21 cellular contexts compared by ENCODE assay signal in genomic region chr10:111524134-111524533, GRCh38.
DNase-seq lines count a peak whose midpoint lies in the region; ATAC-seq, FAIRE-seq and TF ChIP-seq lines count a peak whose summit lies in the region.
"Had no signal": no experiment of that assay in that cellular context is flagged by ENCODE, and none has a peak within 500 bp of the region (broad histone marks: within the 10 kb centered on the region; RNA-seq: fewer than 3 reads in every experiment).

No MANE protein-coding gene starts in this region.

- H3K79me2 ChIP-seq in HepG2 (ENCODE audit: insufficient read depth, low read length), result no peaks in the 10 kb centered on the region

- ATAC-seq in right lobe of liver, result peak in 3 of 4 donors; percentile 33 to 81 (median 43)
- no peak for ATAC-seq in HepG2
- peak; percentile 61 for ATAC-seq in left lobe of liver
- ATAC-seq: A549; CD8-positive, alpha-beta T cell had no signal

- H3K4me3 ChIP-seq in right lobe of liver, result no peak overlapping the region
- H3K4me3 ChIP-seq in HepG2 (replicated peaks in 1 of 3; ENCODE audit: insufficient read depth in 1 of 3, low read depth in 2 of 3, low read length in 3 of 3), result no peak overlapping the region
- no peak overlapping the region for H3K4me3 ChIP-seq in tibial nerve
- H3K4me3 ChIP-seq: A549; BLaER1 treated with 17β-estradiol and CSF1 and Interleukin-3, amounts not matched to agents 10 nM and 100 nM had no signal

- H3K27ac ChIP-seq in right lobe of liver, result no peak overlapping the region
- H3K27ac ChIP-seq in HepG2 (ENCODE audit: extremely low read length, insufficient read depth, low read length), result no peak overlapping the region
- no peak overlapping the region for H3K27ac ChIP-seq in tibial nerve
- H3K27ac ChIP-seq: 22Rv1; A549; BLaER1 treated with 17β-estradiol and CSF1 and Interleukin-3, amounts not matched to agents 10 nM and 100 nM; C4-2B had no signal

- no peaks in the 10 kb centered on the region for H4K20me1 ChIP-seq in HepG2 (ENCODE audit: insufficient read depth, low read length)
- H4K20me1 ChIP-seq: BLaER1 treated with 17β-estradiol and CSF1 and Interleukin-3, amounts not matched to agents 10 nM and 100 nM had no signal

- no peaks in the 10 kb centered on the region for H3K27me3 ChIP-seq in right lobe of liver
- H3K27me3 ChIP-seq in HepG2 (ENCODE audit: control insufficient read depth in 1 of 2, insufficient read depth in 2 of 2, low read length in 2 of 2), result no peaks in the 10 kb centered on the region; a peak in 1 of 5 replicates
- H3K27me3 ChIP-seq in tibial nerve, result no peaks in the 10 kb centered on the region
- H3K27me3 ChIP-seq: BLaER1 treated with 17β-estradiol and CSF1 and Interleukin-3, amounts not matched to agents 10 nM and 100 nM had no signal

- in situ Hi-C loops in HepG2 (cut with HindIII; ENCODE audit: extremely low pct_ligation_motif_present, low pct_unique_long_range_greater_than_20kb), result no loop called here

- POLR2A ChIA-PET in HepG2 (lab: Yijun Ruan, JAX), result no interaction called here

- H3K9me3 ChIP-seq in right lobe of liver (no peaks in the 10 kb centered on the region), HepG2 (ENCODE audit: low read length) (no peaks in the 10 kb centered on the region), tibial nerve (no peaks in the 10 kb centered on the region)
- H3K9me3 ChIP-seq: A549; BLaER1 treated with 17β-estradiol and CSF1 and Interleukin-3, amounts not matched to agents 10 nM and 100 nM; Caco-2 had no signal

- DNase-seq in right lobe of liver, result no peak
- no peak for DNase-seq in HepG2 (ENCODE audit: low spot score)
- peak; percentile 14 for DNase-seq in OCI-M1 (lab: John Stamatoyannopoulos, UW)
- no peak for DNase-seq in left lobe of liver (ENCODE audit: low spot score)
- no peak for DNase-seq in tibial nerve (ENCODE audit: low spot score in 2 of 2)
- DNase-seq in NCI-H1105 (lab: John Stamatoyannopoulos, UW), result no peak
- DNase-seq: AML-193; Caco-2; Calu3; CD4-positive, alpha-beta T cell; CD8-positive, alpha-beta T cell; DMS79 treated with DMSO at 0.1 percent for 48 hours; GF-D8 had no signal

- FAIRE-seq in HepG2 (lab: Jason Lieb, UNC), result no peak
- FAIRE-seq: A549, D721Med, G401.6, GM12891, GM19239 had no signal

- TF ChIP-seq CTCF in right lobe of liver (IDR thresholded peaks at IDR 0.05), result no peak
- no peak for TF ChIP-seq CTCF in HepG2 (CRISPR knock-in tag; IDR thresholded peaks at IDR 0.05)
- TF ChIP-seq CTCF in tibial nerve (IDR thresholded peaks at IDR 0.05), result no peak

- intact Hi-C loops in right lobe of liver (cut with DNase I), result no loop called here
- intact Hi-C loops in HepG2 (cut with micrococcal nuclease; ENCODE audit: unreplicated experiment), result no loop called here

- no peaks in the 10 kb centered on the region for H3K36me3 ChIP-seq in right lobe of liver
- H3K36me3 ChIP-seq in HepG2 (replicated peaks in 1 of 2; ENCODE audit: control insufficient read depth in 1 of 2, insufficient read depth in 2 of 2, low read length in 2 of 2), result no peaks in the 10 kb centered on the region
- H3K36me3 ChIP-seq in tibial nerve, result no peaks in the 10 kb centered on the region
- H3K36me3 ChIP-seq: BLaER1 treated with 17β-estradiol and CSF1 and Interleukin-3, amounts not matched to agents 10 nM and 100 nM had no signal

- no TSS peak for BruUV-seq in HepG2 (replicated peaks; lab: Mats Ljungman, UMichigan)

- no peak overlapping the region for H2AFZ ChIP-seq in HepG2 (ENCODE audit: low read length)

- no peak for TF ChIP-seq POLR2A in right lobe of liver (IDR thresholded peaks at IDR 0.05)
- no peak for TF ChIP-seq POLR2A in HepG2 (IDR thresholded peaks at IDR 0.05; ENCODE audit: insufficient read depth in 1 of 2, low read depth in 2 of 2, low read length in 2 of 2)
- no peak for TF ChIP-seq POLR2A in tibial nerve (IDR thresholded peaks at IDR 0.05)

- H3K4me2 ChIP-seq in HepG2 (ENCODE audit: low read depth, low read length), result no peak overlapping the region
- H3K4me2 ChIP-seq: A549; BLaER1 treated with 17β-estradiol and CSF1 and Interleukin-3, amounts not matched to agents 10 nM and 100 nM had no signal

- H3K4me1 ChIP-seq in right lobe of liver (no peaks in the 10 kb centered on the region), HepG2 (ENCODE audit: insufficient read depth, low read length) (no peaks in the 10 kb centered on the region), tibial nerve (no peaks in the 10 kb centered on the region)
- H3K4me1 ChIP-seq: A549; BLaER1 treated with 17β-estradiol and CSF1 and Interleukin-3, amounts not matched to agents 10 nM and 100 nM; Caco-2 had no signal

- TF ChIP-seq EP300 in HepG2 (IDR thresholded peaks at IDR 0.05; ENCODE audit: low read depth in 2 of 2, low read length in 2 of 2) (no peak), HepG2 (CRISPR knock-in tag; IDR thresholded peaks at IDR 0.05; ENCODE audit: borderline replicate concordance) (no peak), tibial nerve (IDR thresholded peaks at IDR 0.05) (no peak)

- CTCF ChIA-PET in HepG2 (lab: Yijun Ruan, JAX; ENCODE audit: low intra/inter-chr PET ratio, low total read pairs), result no interaction called here

- 23% methylated on average over 3 of the region's 3 CpGs for WGBS in right lobe of liver (ENCODE audit: insufficient coverage, low coverage, low lambda C conversion rate, missing lambda C conversion rate)
- WGBS in HepG2 (ENCODE audit: low lambda C conversion rate), result 36% methylated on average over 2 of the region's 3 CpGs
- WGBS in tibial nerve, 2 donors, result 73% methylated on average over 3 of the region's 3 CpGs

- H3K9ac ChIP-seq in HepG2 (ENCODE audit: insufficient read depth, low read depth, low read length), result no peak overlapping the region
- H3K9ac ChIP-seq: BLaER1 treated with 17β-estradiol and CSF1 and Interleukin-3, amounts not matched to agents 10 nM and 100 nM had no signal

- TF ChIP-seq RAD21 in HepG2 (CRISPR knock-in tag; IDR thresholded peaks at IDR 0.05), result no peak

TF ChIP-seq in HepG2, 621 proteins besides CTCF, POLR2A, EP300 and RAD21:
- TF ChIP-seq ZNF260 (CRISPR knock-in tag; IDR thresholded peaks at IDR 0.05; ENCODE audit: borderline replicate concordance, low read depth), result no peak
- no peak for TF ChIP-seq FOXK1 (CRISPR knock-in tag; IDR thresholded peaks at IDR 0.05; ENCODE audit: borderline replicate concordance, low read depth)
- TF ChIP-seq KDM3A (CRISPR knock-in tag; IDR thresholded peaks at IDR 0.05; ENCODE audit: low read depth), result no peak
- no peak for TF ChIP-seq REXO4 (CRISPR knock-in tag; IDR thresholded peaks at IDR 0.05; ENCODE audit: borderline replicate concordance)
- TF ChIP-seq EZH2 (conservative IDR thresholded peaks at IDR 0.05; ENCODE audit: low read depth, low read length), result no peak
- TF ChIP-seq GLI4 (CRISPR knock-in tag; IDR thresholded peaks at IDR 0.05; ENCODE audit: borderline replicate concordance), result no peak
- no peak for TF ChIP-seq ZNF3 (CRISPR knock-in tag; IDR thresholded peaks at IDR 0.05)
- TF ChIP-seq CHCHD3 (CRISPR knock-in tag; IDR thresholded peaks at IDR 0.05), result no peak
